ENCODE assay signal across 11 cellular contexts in genomic region chr14:61542848-61543790, GRCh38.
DNase-seq lines count a peak whose midpoint lies in the region; ATAC-seq, FAIRE-seq and TF ChIP-seq lines count a peak whose summit lies in the region.
"Had no signal": no experiment of that assay in that cellular context is flagged by ENCODE, and none has a peak within 500 bp of the region (broad histone marks: within the 10 kb centered on the region; RNA-seq: fewer than 3 reads in every experiment).

No MANE protein-coding gene starts in this region.

- CTCF ChIA-PET in HepG2 (lab: Yijun Ruan, JAX; ENCODE audit: low intra/inter-chr PET ratio, low total read pairs) = no interaction called here

- no peaks in the 10 kb centered on the region for H3K79me2 ChIP-seq in HepG2 (ENCODE audit: insufficient read depth, low read length)

- H3K9ac ChIP-seq in colonic mucosa (ENCODE audit: low read depth in 2 of 2, low read length in 2 of 2) (peak overlapping the region in 1 of 2 donors; percentile 22), HepG2 (ENCODE audit: insufficient read depth, low read depth, low read length) (peak overlapping the region; percentile 27; the same call in 1 of the 2 replicates)

- WGBS in HepG2 (ENCODE audit: low lambda C conversion rate) = 78% methylated on average over 8 of the region's 8 CpGs
- 56 to 65% (median 58%) methylated on average over 8 of the region's 8 CpGs for WGBS in stomach, 5 donors

- TF ChIP-seq POLR2A in Peyer's patch (IDR thresholded peaks at IDR 0.05) = no peak
- no peak for TF ChIP-seq POLR2A in HepG2 (IDR thresholded peaks at IDR 0.05; ENCODE audit: insufficient read depth in 1 of 2, low read depth in 2 of 2, low read length in 2 of 2)
- no peak for TF ChIP-seq POLR2A in stomach (IDR thresholded peaks at IDR 0.05)

- ATAC-seq in HepG2 (no peak), GM21786 (IDR thresholded peaks at IDR 0.05; ENCODE audit: unreplicated experiment) (no peak), HG02678 (IDR thresholded peaks at IDR 0.05; ENCODE audit: unreplicated experiment) (no peak), GM21390 (IDR thresholded peaks at IDR 0.05; ENCODE audit: unreplicated experiment) (no peak)
- ATAC-seq in activated CD4-positive, CD25-positive, alpha-beta regulatory T cell treated with anti-CD3 and anti-CD28 coated beads, Interleukin-2, amount 50 U/mL, for 24 hours = no peak

- no peak overlapping the region for H3K4me2 ChIP-seq in HepG2 (ENCODE audit: low read depth, low read length)
- H3K4me2 ChIP-seq: PC-9 had no signal

- no peak for TF ChIP-seq CTCF in Peyer's patch (IDR thresholded peaks at IDR 0.05)
- no peak for TF ChIP-seq CTCF in colonic mucosa (IDR thresholded peaks at IDR 0.05)
- TF ChIP-seq CTCF in HepG2 (CRISPR knock-in tag; IDR thresholded peaks at IDR 0.05) = no peak
- TF ChIP-seq CTCF in stomach (IDR thresholded peaks at IDR 0.05) = no peak

- intact Hi-C loops in colonic mucosa (cut with DNase I) = no loop called here
- intact Hi-C loops in HepG2 (cut with micrococcal nuclease; ENCODE audit: unreplicated experiment) = no loop called here
- intact Hi-C loops in stomach (cut with DNase I; ENCODE audit: low total_unique reads) = no loop called here

- no TSS peak for BruUV-seq in HepG2 (replicated peaks; lab: Mats Ljungman, UMichigan)

- H3K9me3 ChIP-seq in Peyer's patch (no peaks in the 10 kb centered on the region), colonic mucosa (no peaks in the 10 kb centered on the region), HepG2 (ENCODE audit: low read length) (no peaks in the 10 kb centered on the region), stomach (no peaks in the 10 kb centered on the region)

- H4K20me1 ChIP-seq in HepG2 (ENCODE audit: insufficient read depth, low read length) = no peaks in the 10 kb centered on the region

- H3K27me3 ChIP-seq in Peyer's patch (no peaks in the 10 kb centered on the region), colonic mucosa (no peaks in the 10 kb centered on the region), HepG2 (ENCODE audit: control insufficient read depth in 1 of 2, insufficient read depth in 2 of 2, low read length in 2 of 2) (no peaks in the 10 kb centered on the region), stomach (no peaks in the 10 kb centered on the region)

- no peak for FAIRE-seq in HepG2 (lab: Jason Lieb, UNC)

- peaks cover 0 to 12% (median 0%) of the 10 kb centered on the region in 4 donors for H3K4me1 ChIP-seq in Peyer's patch
- peaks cover 8% of the 10 kb centered on the region for H3K4me1 ChIP-seq in colonic mucosa
- peaks cover 63% of the 10 kb centered on the region for H3K4me1 ChIP-seq in HepG2 (ENCODE audit: insufficient read depth, low read length)
- peaks cover 26 to 62% (median 38%) of the 10 kb centered on the region in 4 donors for H3K4me1 ChIP-seq in stomach

- H3K27ac ChIP-seq in Peyer's patch (peak overlapping the region; percentile 1 to 67 (median 36)), colonic mucosa (peak overlapping the region; percentile 17), HepG2 (ENCODE audit: extremely low read length, insufficient read depth, low read length) (no peak overlapping the region), stomach (peak overlapping the region; percentile 65 to 82 (median 79))
- H3K27ac ChIP-seq: PC-9 had no signal

- no peak for TF ChIP-seq RAD21 in HepG2 (CRISPR knock-in tag; IDR thresholded peaks at IDR 0.05)

- DNase-seq in Peyer's patch (no peak), colonic mucosa (no peak), HepG2 (ENCODE audit: low spot score) (no peak), stomach (no peak)
- DNase-seq: DMS79 treated with DMSO at 0.1 percent for 48 hours, NCI-H187 treated with DMSO at 0.1 percent for 48 hours had no signal

- TF ChIP-seq EP300 in HepG2 (IDR thresholded peaks at IDR 0.05; ENCODE audit: low read depth in 2 of 2, low read length in 2 of 2) = no peak
- TF ChIP-seq EP300 in HepG2 (CRISPR knock-in tag; IDR thresholded peaks at IDR 0.05; ENCODE audit: borderline replicate concordance) = no peak
- TF ChIP-seq EP300 in stomach (IDR thresholded peaks at IDR 0.05) = no peak

- H3K36me3 ChIP-seq in Peyer's patch = peaks cover 0 to 8% (median 0%) of the 10 kb centered on the region in 3 donors
- no peaks in the 10 kb centered on the region for H3K36me3 ChIP-seq in colonic mucosa
- no peaks in the 10 kb centered on the region for H3K36me3 ChIP-seq in HepG2 (replicated peaks in 1 of 2; ENCODE audit: control insufficient read depth in 1 of 2, insufficient read depth in 2 of 2, low read length in 2 of 2)
- peaks cover 0 to 8% (median 7%) of the 10 kb centered on the region in 4 donors for H3K36me3 ChIP-seq in stomach

- POLR2A ChIA-PET in HepG2 (lab: Yijun Ruan, JAX) = interaction anchor here (2.2 to 2.9 kb wide), 2 partner anchors 10 to 17 kb away, joined by 11 to 15 read pairs; no protein-coding TSS in a partner anchor

- in situ Hi-C loops in HepG2 (cut with HindIII; ENCODE audit: extremely low pct_ligation_motif_present, low pct_unique_long_range_greater_than_20kb) = no loop called here

- no peak overlapping the region for H2AFZ ChIP-seq in HepG2 (ENCODE audit: low read length)
- H2AFZ ChIP-seq: PC-9 had no signal

- H3K4me3 ChIP-seq in Peyer's patch (no peak overlapping the region), colonic mucosa (no peak overlapping the region), HepG2 (replicated peaks in 1 of 3; ENCODE audit: insufficient read depth in 1 of 3, low read depth in 2 of 3, low read length in 3 of 3) (no peak overlapping the region), stomach (no peak overlapping the region)
- H3K4me3 ChIP-seq: PC-9 had no signal

TF ChIP-seq in HepG2, 621 proteins besides CTCF, POLR2A, EP300 and RAD21:
- TF ChIP-seq THRA (CRISPR knock-in tag; IDR thresholded peaks at IDR 0.05; ENCODE audit: borderline replicate concordance) (peak; percentile 41; the same call in 1 of the 2 replicates), ZNF768 (CRISPR knock-in tag; IDR thresholded peaks at IDR 0.05) (peak; percentile 70; the same call in 1 of the 2 replicates)
- TF ChIP-seq, protein P1, sequence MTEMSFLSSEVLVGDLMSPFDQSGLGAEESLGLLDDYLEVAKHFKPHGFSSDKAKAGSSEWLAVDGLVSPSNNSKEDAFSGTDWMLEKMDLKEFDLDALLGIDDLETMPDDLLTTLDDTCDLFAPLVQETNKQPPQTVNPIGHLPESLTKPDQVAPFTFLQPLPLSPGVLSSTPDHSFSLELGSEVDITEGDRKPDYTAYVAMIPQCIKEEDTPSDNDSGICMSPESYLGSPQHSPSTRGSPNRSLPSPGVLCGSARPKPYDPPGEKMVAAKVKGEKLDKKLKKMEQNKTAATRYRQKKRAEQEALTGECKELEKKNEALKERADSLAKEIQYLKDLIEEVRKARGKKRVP (CRISPR knock-in tag; IDR thresholded peaks at IDR 0.05) = no peak
